8 cellular contexts compared by ENCODE assay signal in genomic region chr4:119026662-119027444, GRCh38.
DNase-seq lines count a peak whose midpoint lies in the region; ATAC-seq, FAIRE-seq and TF ChIP-seq lines count a peak whose summit lies in the region.

No MANE protein-coding gene starts in this region.

- intact Hi-C loops in thyroid gland (cut with DNase I): no loop called here
- intact Hi-C loops in CD4-positive, alpha-beta T cell (cut with DNase I, micrococcal nuclease): no loop called here

- H3K27me3 Mint-ChIP-seq in mesothelial cell of epicardium (ENCODE audit: low read depth): no peaks in the 10 kb centered on the region
- no peaks in the 10 kb centered on the region for H3K27me3 Mint-ChIP-seq in CD4-positive, alpha-beta T cell

- H3K4me3 Mint-ChIP-seq in mesothelial cell of epicardium: no peak overlapping the region
- H3K4me3 Mint-ChIP-seq in CD4-positive, alpha-beta T cell: no peak overlapping the region

- H3K9me3 ChIP-seq in duodenal mucosa (ENCODE audit: control insufficient read depth in 1 of 2, low read length in 2 of 2) (no peaks in the 10 kb centered on the region), thyroid gland (no peaks in the 10 kb centered on the region)
- no peaks in the 10 kb centered on the region for H3K9me3 ChIP-seq in CD4-positive, alpha-beta T cell (ENCODE audit: control insufficient read depth, low read length)

- no peak for FAIRE-seq in GM19239 (lab: Jason Lieb, UNC)

- H3K27ac ChIP-seq in duodenal mucosa (ENCODE audit: low read depth, low read length) (peak overlapping the region; percentile 71), thyroid gland (peak overlapping the region; percentile 14 to 88 (median 85))
- H3K27ac ChIP-seq in CD4-positive, alpha-beta T cell (ENCODE audit: low read depth, low read length): no peak overlapping the region

- H3K4me3 ChIP-seq in duodenal mucosa (ENCODE audit: low read depth in 1 of 2, low read length in 2 of 2): peak overlapping the region in 1 of 2 donors; percentile 27
- no peak overlapping the region for H3K4me3 ChIP-seq in thyroid gland (replicated peaks in 1 of 3)

- DNase-seq in LHCN-M2 (ENCODE audit: low read depth): peak; percentile 83
- DNase-seq in mesothelial cell of epicardium (ENCODE audit: low spot score in 2 of 2, unreplicated experiment in 2 of 2): no peak
- no peak for DNase-seq in thyroid gland
- DNase-seq in activated CD8-positive, alpha-beta memory T cell treated with anti-CD3 and anti-CD28 coated beads, Interleukin-2, amount 50 U/mL, for 48 hours: no peak
- no peak for DNase-seq in activated CD8-positive, alpha-beta memory T cell treated with anti-CD3 and anti-CD28 coated beads, Interleukin-2, amount 50 U/mL, for 4 hours
- DNase-seq in GM19239 (ENCODE audit: insufficient read length, low spot score): no peak
- DNase-seq in CD4-positive, alpha-beta T cell: no peak

- no peaks in the 10 kb centered on the region for H3K9me3 Mint-ChIP-seq in mesothelial cell of epicardium
- H3K9me3 Mint-ChIP-seq in CD4-positive, alpha-beta T cell: no peaks in the 10 kb centered on the region

- H3K4me1 ChIP-seq in duodenal mucosa (ENCODE audit: control insufficient read depth in 1 of 2, insufficient read depth in 2 of 2, low read length in 2 of 2): peaks cover 0 to 12% of the 10 kb centered on the region in 2 donors
- peaks cover 5 to 23% of the 10 kb centered on the region in 2 donors for H3K4me1 ChIP-seq in thyroid gland

- no peak for TF ChIP-seq CTCF in mesothelial cell of epicardium (IDR thresholded peaks at IDR 0.05; ENCODE audit: unreplicated experiment)
- no peak for TF ChIP-seq CTCF in thyroid gland (IDR thresholded peaks at IDR 0.05)
- TF ChIP-seq CTCF in CD4-positive, alpha-beta T cell (IDR thresholded peaks at IDR 0.05): no peak

- ATAC-seq in CD4-positive, alpha-beta T cell (ENCODE audit: poor library complexity): no peak

- peaks cover 26% of the 10 kb centered on the region for H3K4me1 Mint-ChIP-seq in mesothelial cell of epicardium
- H3K4me1 Mint-ChIP-seq in CD4-positive, alpha-beta T cell (ENCODE audit: low read depth): no peaks in the 10 kb centered on the region

- POLR2A ChIA-PET in CD4-positive, alpha-beta T cell (lab: Charles Lee): no interaction called here

- H3K27ac Mint-ChIP-seq in mesothelial cell of epicardium: peak overlapping the region; percentile 83
- no peak overlapping the region for H3K27ac Mint-ChIP-seq in CD4-positive, alpha-beta T cell

- H3K27me3 ChIP-seq in duodenal mucosa (ENCODE audit: control insufficient read depth in 1 of 2, insufficient read depth in 2 of 2, low read length in 2 of 2): no peaks in the 10 kb centered on the region
- no peaks in the 10 kb centered on the region for H3K27me3 ChIP-seq in thyroid gland
- no peaks in the 10 kb centered on the region for H3K27me3 ChIP-seq in CD4-positive, alpha-beta T cell (ENCODE audit: control insufficient read depth, insufficient read depth, low read length)

- 80 to 81% methylated on average over 22 of the region's 22 CpGs for WGBS in thyroid gland, 2 donors

- CTCF ChIA-PET in CD4-positive, alpha-beta T cell (lab: Charles Lee): no interaction called here

- H3K36me3 ChIP-seq in duodenal mucosa (ENCODE audit: control insufficient read depth in 1 of 2, insufficient read depth in 2 of 2, low read length in 2 of 2) (no peaks in the 10 kb centered on the region), thyroid gland (no peaks in the 10 kb centered on the region)

- peaks cover 21% of the 10 kb centered on the region for H3K36me3 Mint-ChIP-seq in mesothelial cell of epicardium
- H3K36me3 Mint-ChIP-seq in CD4-positive, alpha-beta T cell (ENCODE audit: low read depth): no peaks in the 10 kb centered on the region

- no peak for TF ChIP-seq POLR2A in thyroid gland (IDR thresholded peaks at IDR 0.05)

- H3K9ac ChIP-seq in duodenal mucosa (ENCODE audit: low read depth in 1 of 2, low read length in 2 of 2): peak overlapping the region in 1 of 2 donors; percentile 47
